Comparison of ENCODE assay signal across 8 cellular contexts in genomic region chr19:10960314-10961072, GRCh38. TPM values are rescaled to one million over a fixed set of nuclear protein-coding genes. Genes with fewer than 3 reads are reported as not detected.
DNase-seq lines count a peak whose midpoint lies in the region; ATAC-seq and TF ChIP-seq lines count a peak whose summit lies in the region.

SMARCA4 (plus strand) TSS chr19:10961030; CDS start chr19:10984152, 23,122 bp downstream.

- H3K4me3 ChIP-seq in upper lobe of left lung, result peak within 1 kb of the TSS; percentile 57 to 96 (median 90)

- peak within 1 kb of the TSS; percentile 86 for H3K27ac Mint-ChIP-seq in T-helper 1 cell treated with Interleukin-12 subunit alpha and Interleukin-12 subunit beta and Interleukin-4 antibody, amounts not matched to agents 30 μg/mL and 1 μg/mL, for 36 hours

- in situ Hi-C loops in GM13976 (cut with MboI; ENCODE audit: low sequenced_read_pairs, unreplicated experiment), result no loop called here

- H3K4me1 Mint-ChIP-seq in T-helper 1 cell treated with Interleukin-12 subunit alpha and Interleukin-12 subunit beta and Interleukin-4 antibody, amounts not matched to agents 30 μg/mL and 1 μg/mL, for 36 hours (ENCODE audit: low read depth), result peaks cover 35% of the 10 kb centered on the region

- intact Hi-C loops in left cardiac atrium (cut with DNase I), result no loop called here
- intact Hi-C loops in posterior vena cava (cut with DNase I), result no loop called here

- ATAC-seq in HG02870 (IDR thresholded peaks at IDR 0.05; ENCODE audit: unreplicated experiment) (peak; percentile 60), left cardiac atrium (peak; percentile 97 to 98), upper lobe of left lung (ENCODE audit: low FRiP score in 2 of 2) (peak; percentile 96 to 98)

- DNase-seq in GM13976 (ENCODE audit: low spot score) (peak; percentile 99), NCI-H1694 treated with DMSO at 0.1 percent for 48 hours (lab: John Stamatoyannopoulos, UW) (peak; percentile 80), amniotic stem cell (lab: John Stamatoyannopoulos, UW) (peak; percentile 87), left cardiac atrium (peak; percentile 98), posterior vena cava (ENCODE audit: low spot score) (peak; percentile 99), upper lobe of left lung (peak; percentile 97 to 100)

- TF ChIP-seq EP300 in upper lobe of left lung (IDR thresholded peaks at IDR 0.05), result peak in 1 of 4 donors; percentile 12

- H3K27ac ChIP-seq in upper lobe of left lung, result peak within 1 kb of the TSS; percentile 95 to 96 (median 96)

- H3K4me3 Mint-ChIP-seq in T-helper 1 cell treated with Interleukin-12 subunit alpha and Interleukin-12 subunit beta and Interleukin-4 antibody, amounts not matched to agents 30 μg/mL and 1 μg/mL, for 36 hours, result peak within 1 kb of the TSS; percentile 91

- H3K36me3 ChIP-seq in upper lobe of left lung, result no peaks in the 10 kb centered on the region

- no peak for TF ChIP-seq CTCF in GM13976 (IDR thresholded peaks at IDR 0.05; ENCODE audit: borderline replicate concordance, control extremely low read depth, extremely low read depth, insufficient read depth, missing control alignments)
- TF ChIP-seq CTCF in upper lobe of left lung (IDR thresholded peaks at IDR 0.05), result peak in 2 of 6 experiments; percentile 5 to 42

- H3K36me3 Mint-ChIP-seq in T-helper 1 cell treated with Interleukin-12 subunit alpha and Interleukin-12 subunit beta and Interleukin-4 antibody, amounts not matched to agents 30 μg/mL and 1 μg/mL, for 36 hours (ENCODE audit: low read depth), result peaks cover 6% of the 10 kb centered on the region

- TF ChIP-seq POLR2A in upper lobe of left lung (IDR thresholded peaks at IDR 0.05), result peak in 3 of 4 donors; percentile 71 to 99 (median 94)

- 0 to 2% methylated on average over 11 to 40 of the region's 100 CpGs for WGBS in upper lobe of left lung, 2 donors

- H3K27me3 Mint-ChIP-seq in T-helper 1 cell treated with Interleukin-12 subunit alpha and Interleukin-12 subunit beta and Interleukin-4 antibody, amounts not matched to agents 30 μg/mL and 1 μg/mL, for 36 hours (ENCODE audit: low read depth), result no peaks in the 10 kb centered on the region

- no peaks in the 10 kb centered on the region for H3K9me3 ChIP-seq in upper lobe of left lung

- no peaks in the 10 kb centered on the region for H3K9me3 Mint-ChIP-seq in T-helper 1 cell treated with Interleukin-12 subunit alpha and Interleukin-12 subunit beta and Interleukin-4 antibody, amounts not matched to agents 30 μg/mL and 1 μg/mL, for 36 hours

- no peaks in the 10 kb centered on the region for H3K27me3 ChIP-seq in upper lobe of left lung

- peaks cover 18 to 35% (median 31%) of the 10 kb centered on the region in 4 donors for H3K4me1 ChIP-seq in upper lobe of left lung

RNA-seq across cellular contexts. Expression of gene SMARCA4, which starts in this region (rescaled TPM):
- total RNA-seq in left cardiac atrium (10 to 100 TPM; 43.5 to 53.6 TPM), posterior vena cava (10 to 100 TPM; 68.2 to 68.8 TPM), upper lobe of left lung (100 to 1,000 TPM in 3 of 6 donors, 10 to 100 TPM in 3; 82.8 to 245 (median 108) TPM)

Comparison
In these comparisons a context has a peak if more than half of its experiments do, and no peak if none do; other contexts are left out.
1. Peak in every context shown above with its lines: DNase-seq, ATAC-seq, H3K4me3 ChIP-seq and H3K27ac ChIP-seq.